ENCODE assay signal across 1 cellular context in the genomic region with DNA sequence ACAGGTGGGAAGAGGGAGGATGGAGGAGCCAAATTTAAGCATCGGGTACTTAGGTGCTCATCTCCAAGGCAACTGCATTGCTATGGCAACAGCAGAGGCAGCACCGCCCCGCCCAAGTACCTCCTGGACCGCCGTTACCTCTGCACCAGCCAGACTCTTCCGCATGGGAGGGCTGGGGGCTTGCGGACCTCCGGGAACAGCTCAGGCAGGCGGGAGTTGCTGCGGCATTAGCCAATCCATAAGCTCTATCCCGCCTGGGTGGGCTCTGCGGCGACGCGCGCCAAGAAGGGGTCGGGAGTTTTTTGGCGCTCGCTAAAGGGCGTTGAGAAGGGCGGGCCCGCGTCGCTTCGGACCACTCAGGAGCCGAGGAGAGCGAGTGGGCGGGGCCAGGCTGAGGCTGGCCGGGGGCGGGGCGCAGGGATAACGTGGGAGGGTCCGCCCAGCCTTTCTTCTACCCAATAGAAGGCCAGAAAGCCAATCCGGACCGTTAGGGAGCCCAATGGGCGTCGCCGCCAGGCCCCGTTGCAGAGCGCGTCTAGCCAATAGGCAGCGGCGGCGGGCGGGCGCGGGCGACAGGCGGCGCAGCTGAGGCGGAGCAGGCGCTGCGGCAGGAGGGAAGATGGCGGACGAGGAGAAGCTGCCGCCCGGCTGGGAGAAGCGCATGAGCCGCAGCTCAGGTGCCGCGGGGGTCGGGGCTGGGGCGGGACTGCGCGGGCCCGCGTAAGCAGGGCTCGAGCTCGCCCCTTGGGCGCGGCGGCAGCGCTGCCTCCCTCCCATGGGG.
TF ChIP-seq lines count a peak whose summit lies in the region.

A gene (plus strand): TSS at position 593 of the 781 bp plus-strand sequence. CDS start 27 bp downstream, at position 620.

TF ChIP-seq in HEK293, 187 proteins besides CTCF, POLR2A, EP300 and RAD21 (continued from another document and continues in another):
- TF ChIP-seq, protein P1, sequence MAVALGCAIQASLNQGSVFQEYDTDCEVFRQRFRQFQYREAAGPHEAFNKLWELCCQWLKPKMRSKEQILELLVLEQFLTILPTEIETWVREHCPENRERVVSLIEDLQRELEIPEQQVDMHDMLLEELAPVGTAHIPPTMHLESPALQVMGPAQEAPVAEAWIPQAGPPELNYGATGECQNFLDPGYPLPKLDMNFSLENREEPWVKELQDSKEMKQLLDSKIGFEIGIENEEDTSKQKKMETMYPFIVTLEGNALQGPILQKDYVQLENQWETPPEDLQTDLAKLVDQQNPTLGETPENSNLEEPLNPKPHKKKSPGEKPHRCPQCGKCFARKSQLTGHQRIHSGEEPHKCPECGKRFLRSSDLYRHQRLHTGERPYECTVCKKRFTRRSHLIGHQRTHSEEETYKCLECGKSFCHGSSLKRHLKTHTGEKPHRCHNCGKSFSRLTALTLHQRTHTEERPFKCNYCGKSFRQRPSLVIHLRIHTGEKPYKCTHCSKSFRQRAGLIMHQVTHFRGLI (tag by site-specific recombination; IDR thresholded peaks at IDR 0.05), result no peak
- no peak for TF ChIP-seq ZNF548 (tag by site-specific recombination; IDR thresholded peaks at IDR 0.05)
- TF ChIP-seq, protein P2, sequence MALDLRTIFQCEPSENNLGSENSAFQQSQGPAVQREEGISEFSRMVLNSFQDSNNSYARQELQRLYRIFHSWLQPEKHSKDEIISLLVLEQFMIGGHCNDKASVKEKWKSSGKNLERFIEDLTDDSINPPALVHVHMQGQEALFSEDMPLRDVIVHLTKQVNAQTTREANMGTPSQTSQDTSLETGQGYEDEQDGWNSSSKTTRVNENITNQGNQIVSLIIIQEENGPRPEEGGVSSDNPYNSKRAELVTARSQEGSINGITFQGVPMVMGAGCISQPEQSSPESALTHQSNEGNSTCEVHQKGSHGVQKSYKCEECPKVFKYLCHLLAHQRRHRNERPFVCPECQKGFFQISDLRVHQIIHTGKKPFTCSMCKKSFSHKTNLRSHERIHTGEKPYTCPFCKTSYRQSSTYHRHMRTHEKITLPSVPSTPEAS (tag by site-specific recombination; IDR thresholded peaks at IDR 0.05), result no peak
- TF ChIP-seq ZFHX2 (tag by site-specific recombination; conservative IDR thresholded peaks at IDR 0.05), result peak; percentile 88
- TF ChIP-seq, protein P3, sequence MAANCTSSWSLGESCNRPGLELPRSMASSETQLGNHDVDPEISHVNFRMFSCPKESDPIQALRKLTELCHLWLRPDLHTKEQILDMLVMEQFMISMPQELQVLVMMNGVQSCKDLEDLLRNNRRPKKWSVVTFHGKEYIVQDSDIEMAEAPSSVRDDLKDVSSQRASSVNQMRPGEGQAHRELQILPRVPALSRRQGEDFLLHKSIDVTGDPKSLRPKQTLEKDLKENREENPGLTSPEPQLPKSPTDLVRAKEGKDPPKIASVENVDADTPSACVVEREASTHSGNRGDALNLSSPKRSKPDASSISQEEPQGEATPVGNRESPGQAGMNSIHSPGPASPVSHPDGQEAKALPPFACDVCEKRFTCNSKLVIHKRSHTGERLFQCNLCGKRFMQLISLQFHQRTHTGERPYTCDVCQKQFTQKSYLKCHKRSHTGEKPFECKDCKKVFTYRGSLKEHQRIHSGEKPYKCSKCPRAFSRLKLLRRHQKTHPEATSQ (tag by site-specific recombination; IDR thresholded peaks at IDR 0.05), result no peak
- TF ChIP-seq, protein P4, sequence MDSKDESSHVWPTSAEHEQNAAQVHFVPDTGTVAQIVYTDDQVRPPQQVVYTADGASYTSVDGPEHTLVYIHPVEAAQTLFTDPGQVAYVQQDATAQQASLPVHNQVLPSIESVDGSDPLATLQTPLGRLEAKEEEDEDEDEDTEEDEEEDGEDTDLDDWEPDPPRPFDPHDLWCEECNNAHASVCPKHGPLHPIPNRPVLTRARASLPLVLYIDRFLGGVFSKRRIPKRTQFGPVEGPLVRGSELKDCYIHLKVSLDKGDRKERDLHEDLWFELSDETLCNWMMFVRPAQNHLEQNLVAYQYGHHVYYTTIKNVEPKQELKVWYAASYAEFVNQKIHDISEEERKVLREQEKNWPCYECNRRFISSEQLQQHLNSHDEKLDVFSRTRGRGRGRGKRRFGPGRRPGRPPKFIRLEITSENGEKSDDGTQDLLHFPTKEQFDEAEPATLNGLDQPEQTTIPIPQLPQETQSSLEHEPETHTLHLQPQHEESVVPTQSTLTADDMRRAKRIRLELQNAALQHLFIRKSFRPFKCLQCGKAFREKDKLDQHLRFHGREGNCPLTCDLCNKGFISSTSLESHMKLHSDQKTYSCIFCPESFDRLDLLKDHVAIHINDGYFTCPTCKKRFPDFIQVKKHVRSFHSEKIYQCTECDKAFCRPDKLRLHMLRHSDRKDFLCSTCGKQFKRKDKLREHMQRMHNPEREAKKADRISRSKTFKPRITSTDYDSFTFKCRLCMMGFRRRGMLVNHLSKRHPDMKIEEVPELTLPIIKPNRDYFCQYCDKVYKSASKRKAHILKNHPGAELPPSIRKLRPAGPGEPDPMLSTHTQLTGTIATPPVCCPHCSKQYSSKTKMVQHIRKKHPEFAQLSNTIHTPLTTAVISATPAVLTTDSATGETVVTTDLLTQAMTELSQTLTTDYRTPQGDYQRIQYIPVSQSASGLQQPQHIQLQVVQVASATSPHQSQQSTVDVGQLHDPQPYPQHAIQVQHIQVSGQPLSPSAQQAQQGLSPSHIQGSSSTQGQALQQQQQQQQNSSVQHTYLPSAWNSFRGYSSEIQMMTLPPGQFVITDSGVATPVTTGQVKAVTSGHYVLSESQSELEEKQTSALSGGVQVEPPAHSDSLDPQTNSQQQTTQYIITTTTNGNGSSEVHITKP (tag by site-specific recombination; IDR thresholded peaks at IDR 0.05), result 0 out of 2 replicates have a peak, but pooled peaks have one; percentile 19
- TF ChIP-seq ZNF354C (tag by site-specific recombination; IDR thresholded peaks at IDR 0.05; ENCODE audit: borderline replicate concordance, low read depth), result no peak
- TF ChIP-seq, protein P5, sequence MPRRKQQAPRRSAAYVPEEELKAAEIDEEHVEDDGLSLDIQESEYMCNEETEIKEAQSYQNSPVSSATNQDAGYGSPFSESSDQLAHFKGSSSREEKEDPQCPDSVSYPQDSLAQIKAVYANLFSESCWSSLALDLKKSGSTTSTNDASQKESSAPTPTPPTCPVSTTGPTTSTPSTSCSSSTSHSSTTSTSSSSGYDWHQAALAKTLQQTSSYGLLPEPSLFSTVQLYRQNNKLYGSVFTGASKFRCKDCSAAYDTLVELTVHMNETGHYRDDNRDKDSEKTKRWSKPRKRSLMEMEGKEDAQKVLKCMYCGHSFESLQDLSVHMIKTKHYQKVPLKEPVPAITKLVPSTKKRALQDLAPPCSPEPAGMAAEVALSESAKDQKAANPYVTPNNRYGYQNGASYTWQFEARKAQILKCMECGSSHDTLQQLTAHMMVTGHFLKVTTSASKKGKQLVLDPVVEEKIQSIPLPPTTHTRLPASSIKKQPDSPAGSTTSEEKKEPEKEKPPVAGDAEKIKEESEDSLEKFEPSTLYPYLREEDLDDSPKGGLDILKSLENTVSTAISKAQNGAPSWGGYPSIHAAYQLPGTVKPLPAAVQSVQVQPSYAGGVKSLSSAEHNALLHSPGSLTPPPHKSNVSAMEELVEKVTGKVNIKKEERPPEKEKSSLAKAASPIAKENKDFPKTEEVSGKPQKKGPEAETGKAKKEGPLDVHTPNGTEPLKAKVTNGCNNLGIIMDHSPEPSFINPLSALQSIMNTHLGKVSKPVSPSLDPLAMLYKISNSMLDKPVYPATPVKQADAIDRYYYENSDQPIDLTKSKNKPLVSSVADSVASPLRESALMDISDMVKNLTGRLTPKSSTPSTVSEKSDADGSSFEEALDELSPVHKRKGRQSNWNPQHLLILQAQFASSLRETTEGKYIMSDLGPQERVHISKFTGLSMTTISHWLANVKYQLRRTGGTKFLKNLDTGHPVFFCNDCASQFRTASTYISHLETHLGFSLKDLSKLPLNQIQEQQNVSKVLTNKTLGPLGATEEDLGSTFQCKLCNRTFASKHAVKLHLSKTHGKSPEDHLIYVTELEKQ (tag by site-specific recombination; IDR thresholded peaks at IDR 0.05; ENCODE audit: borderline replicate concordance), result no peak
- no peak for TF ChIP-seq ZIC2 (tag by site-specific recombination; IDR thresholded peaks at IDR 0.05)
- TF ChIP-seq, protein P6, sequence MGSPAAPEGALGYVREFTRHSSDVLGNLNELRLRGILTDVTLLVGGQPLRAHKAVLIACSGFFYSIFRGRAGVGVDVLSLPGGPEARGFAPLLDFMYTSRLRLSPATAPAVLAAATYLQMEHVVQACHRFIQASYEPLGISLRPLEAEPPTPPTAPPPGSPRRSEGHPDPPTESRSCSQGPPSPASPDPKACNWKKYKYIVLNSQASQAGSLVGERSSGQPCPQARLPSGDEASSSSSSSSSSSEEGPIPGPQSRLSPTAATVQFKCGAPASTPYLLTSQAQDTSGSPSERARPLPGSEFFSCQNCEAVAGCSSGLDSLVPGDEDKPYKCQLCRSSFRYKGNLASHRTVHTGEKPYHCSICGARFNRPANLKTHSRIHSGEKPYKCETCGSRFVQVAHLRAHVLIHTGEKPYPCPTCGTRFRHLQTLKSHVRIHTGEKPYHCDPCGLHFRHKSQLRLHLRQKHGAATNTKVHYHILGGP (tag by site-specific recombination; IDR thresholded peaks at IDR 0.05), result no peak
- no peak for TF ChIP-seq ZNF37A (tag by site-specific recombination; IDR thresholded peaks at IDR 0.05)
- no peak for TF ChIP-seq ZBTB48 (tag by site-specific recombination; IDR thresholded peaks at IDR 0.05)
- TF ChIP-seq ZNF621 (tag by site-specific recombination; IDR thresholded peaks at IDR 0.05), result no peak
- TF ChIP-seq BCL11B (tag by site-specific recombination; IDR thresholded peaks at IDR 0.05; ENCODE audit: low read depth), result no peak
- TF ChIP-seq, protein P7, sequence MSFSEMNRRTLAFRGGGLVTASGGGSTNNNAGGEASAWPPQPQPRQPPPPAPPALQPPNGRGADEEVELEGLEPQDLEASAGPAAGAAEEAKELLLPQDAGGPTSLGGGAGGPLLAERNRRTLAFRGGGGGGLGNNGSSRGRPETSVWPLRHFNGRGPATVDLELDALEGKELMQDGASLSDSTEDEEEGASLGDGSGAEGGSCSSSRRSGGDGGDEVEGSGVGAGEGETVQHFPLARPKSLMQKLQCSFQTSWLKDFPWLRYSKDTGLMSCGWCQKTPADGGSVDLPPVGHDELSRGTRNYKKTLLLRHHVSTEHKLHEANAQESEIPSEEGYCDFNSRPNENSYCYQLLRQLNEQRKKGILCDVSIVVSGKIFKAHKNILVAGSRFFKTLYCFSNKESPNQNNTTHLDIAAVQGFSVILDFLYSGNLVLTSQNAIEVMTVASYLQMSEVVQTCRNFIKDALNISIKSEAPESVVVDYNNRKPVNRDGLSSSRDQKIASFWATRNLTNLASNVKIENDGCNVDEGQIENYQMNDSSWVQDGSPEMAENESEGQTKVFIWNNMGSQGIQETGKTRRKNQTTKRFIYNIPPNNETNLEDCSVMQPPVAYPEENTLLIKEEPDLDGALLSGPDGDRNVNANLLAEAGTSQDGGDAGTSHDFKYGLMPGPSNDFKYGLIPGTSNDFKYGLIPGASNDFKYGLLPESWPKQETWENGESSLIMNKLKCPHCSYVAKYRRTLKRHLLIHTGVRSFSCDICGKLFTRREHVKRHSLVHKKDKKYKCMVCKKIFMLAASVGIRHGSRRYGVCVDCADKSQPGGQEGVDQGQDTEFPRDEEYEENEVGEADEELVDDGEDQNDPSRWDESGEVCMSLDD (tag by site-specific recombination; IDR thresholded peaks at IDR 0.05), result no peak
- TF ChIP-seq ZNF585B (tag by site-specific recombination; IDR thresholded peaks at IDR 0.05), result no peak
- TF ChIP-seq, protein P8, sequence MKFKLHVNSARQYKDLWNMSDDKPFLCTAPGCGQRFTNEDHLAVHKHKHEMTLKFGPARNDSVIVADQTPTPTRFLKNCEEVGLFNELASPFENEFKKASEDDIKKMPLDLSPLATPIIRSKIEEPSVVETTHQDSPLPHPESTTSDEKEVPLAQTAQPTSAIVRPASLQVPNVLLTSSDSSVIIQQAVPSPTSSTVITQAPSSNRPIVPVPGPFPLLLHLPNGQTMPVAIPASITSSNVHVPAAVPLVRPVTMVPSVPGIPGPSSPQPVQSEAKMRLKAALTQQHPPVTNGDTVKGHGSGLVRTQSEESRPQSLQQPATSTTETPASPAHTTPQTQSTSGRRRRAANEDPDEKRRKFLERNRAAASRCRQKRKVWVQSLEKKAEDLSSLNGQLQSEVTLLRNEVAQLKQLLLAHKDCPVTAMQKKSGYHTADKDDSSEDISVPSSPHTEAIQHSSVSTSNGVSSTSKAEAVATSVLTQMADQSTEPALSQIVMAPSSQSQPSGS (tag by site-specific recombination; IDR thresholded peaks at IDR 0.05; ENCODE audit: low read depth), result no peak
- no peak for TF ChIP-seq ZNF747 (tag by site-specific recombination; IDR thresholded peaks at IDR 0.05)
- no peak for TF ChIP-seq MZF1 (tag by site-specific recombination; IDR thresholded peaks at IDR 0.05; ENCODE audit: borderline replicate concordance)
- TF ChIP-seq KLF1 (tag by site-specific recombination; IDR thresholded peaks at IDR 0.05), result peak; percentile 88
- TF ChIP-seq ZNF791 (tag by site-specific recombination; IDR thresholded peaks at IDR 0.05), result no peak
- no peak for TF ChIP-seq ZNF514 (tag by site-specific recombination; IDR thresholded peaks at IDR 0.05)
- no peak for TF ChIP-seq ZNF529 (tag by site-specific recombination; IDR thresholded peaks at IDR 0.05; ENCODE audit: insufficient replicate concordance)
- TF ChIP-seq ZEB2 (tag by site-specific recombination; IDR thresholded peaks at IDR 0.05), result peak; percentile 61
- TF ChIP-seq ZNF596 (tag by site-specific recombination; IDR thresholded peaks at IDR 0.05), result no peak
- TF ChIP-seq ZNF777 (tag by site-specific recombination; IDR thresholded peaks at IDR 0.05; ENCODE audit: borderline replicate concordance), result no peak
- TF ChIP-seq, protein P9, sequence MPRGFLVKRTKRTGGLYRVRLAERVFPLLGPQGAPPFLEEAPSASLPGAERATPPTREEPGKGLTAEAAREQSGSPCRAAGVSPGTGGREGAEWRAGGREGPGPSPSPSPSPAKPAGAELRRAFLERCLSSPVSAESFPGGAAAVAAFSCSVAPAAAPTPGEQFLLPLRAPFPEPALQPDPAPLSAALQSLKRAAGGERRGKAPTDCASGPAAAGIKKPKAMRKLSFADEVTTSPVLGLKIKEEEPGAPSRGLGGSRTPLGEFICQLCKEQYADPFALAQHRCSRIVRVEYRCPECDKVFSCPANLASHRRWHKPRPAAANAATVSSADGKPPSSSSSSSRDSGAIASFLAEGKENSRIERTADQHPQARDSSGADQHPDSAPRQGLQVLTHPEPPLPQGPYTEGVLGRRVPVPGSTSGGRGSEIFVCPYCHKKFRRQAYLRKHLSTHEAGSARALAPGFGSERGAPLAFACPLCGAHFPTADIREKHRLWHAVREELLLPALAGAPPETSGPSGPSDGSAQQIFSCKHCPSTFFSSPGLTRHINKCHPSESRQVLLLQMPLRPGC (tag by site-specific recombination; IDR thresholded peaks at IDR 0.05), result no peak
- no peak for TF ChIP-seq ZNF501 (tag by site-specific recombination; IDR thresholded peaks at IDR 0.05)
- TF ChIP-seq ZNF76 (tag by site-specific recombination; IDR thresholded peaks at IDR 0.05; ENCODE audit: borderline replicate concordance, low read depth), result no peak
- TF ChIP-seq, protein P10, sequence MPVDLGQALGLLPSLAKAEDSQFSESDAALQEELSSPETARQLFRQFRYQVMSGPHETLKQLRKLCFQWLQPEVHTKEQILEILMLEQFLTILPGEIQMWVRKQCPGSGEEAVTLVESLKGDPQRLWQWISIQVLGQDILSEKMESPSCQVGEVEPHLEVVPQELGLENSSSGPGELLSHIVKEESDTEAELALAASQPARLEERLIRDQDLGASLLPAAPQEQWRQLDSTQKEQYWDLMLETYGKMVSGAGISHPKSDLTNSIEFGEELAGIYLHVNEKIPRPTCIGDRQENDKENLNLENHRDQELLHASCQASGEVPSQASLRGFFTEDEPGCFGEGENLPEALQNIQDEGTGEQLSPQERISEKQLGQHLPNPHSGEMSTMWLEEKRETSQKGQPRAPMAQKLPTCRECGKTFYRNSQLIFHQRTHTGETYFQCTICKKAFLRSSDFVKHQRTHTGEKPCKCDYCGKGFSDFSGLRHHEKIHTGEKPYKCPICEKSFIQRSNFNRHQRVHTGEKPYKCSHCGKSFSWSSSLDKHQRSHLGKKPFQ (tag by site-specific recombination; IDR thresholded peaks at IDR 0.05), result no peak
- no peak for TF ChIP-seq ZBTB1 (tag by site-specific recombination; IDR thresholded peaks at IDR 0.05)
- TF ChIP-seq ZNF138 (tag by site-specific recombination; IDR thresholded peaks at IDR 0.05; ENCODE audit: borderline replicate concordance), result no peak
